Comparison of ENCODE assay signal across 34 cellular contexts in genomic region chr3:183156266-183156665, GRCh38. TPM values are rescaled to one million over a fixed set of nuclear protein-coding genes. Genes with fewer than 3 reads are reported as not detected.
"Had no signal": no experiment of that assay in that cellular context is flagged by ENCODE, and none has a peak within 500 bp of the region (broad histone marks: within the 10 kb centered on the region; RNA-seq: fewer than 3 reads in every experiment).

No MANE protein-coding gene starts in this region.

- H3K36me3 Mint-ChIP-seq: brain had no signal

- H3K9me3 Mint-ChIP-seq: activated CD4-positive, alpha-beta memory T cell treated with anti-CD3 and anti-CD28 coated beads for 36 hours; activated CD4-positive, alpha-beta T cell treated with anti-CD3 and anti-CD28 coated beads, Interleukin-2, amount 10 ng/mL, durations not matched to agents 24 days and 14 days; activated naive CD4-positive, alpha-beta T cell treated with anti-CD3 and anti-CD28 coated beads for 36 hours; activated naive CD4-positive, alpha-beta T cell treated with anti-CD3 and anti-CD28 coated beads, Interleukin-2, amount 50 U/mL, for 24 hours; activated naive CD8-positive, alpha-beta T cell treated with anti-CD3 and anti-CD28 coated beads, Interleukin-2, amount 50 U/mL, for 24 hours; activated T-helper 1 cell treated with anti-CD3 and anti-CD28 coated beads, Interleukin-12 subunit alpha, Interleukin-12 subunit beta, Interleukin-2, Interleukin-4 antibody, amounts not matched to agents 30 ng/mL and 10 ng/mL and 1 ng/mL, durations not matched to agents 14 hours and 24 hours and 36 hours; activated T-helper 2 cell treated with anti-CD3 and anti-CD28 coated beads, Interferon-gamma antibody, Interleukin-2, Interleukin-4, amounts not matched to agents 10 μg/mL and 5 μg/mL and 100 μg/mL, durations not matched to agents 14 hours and 24 hours and 36 hours; brain; effector memory CD8-positive, alpha-beta T cell had no signal

- H3K4me1 Mint-ChIP-seq: brain had no signal

- H3K27ac Mint-ChIP-seq: activated CD4-positive, alpha-beta memory T cell treated with anti-CD3 and anti-CD28 coated beads for 36 hours; activated CD4-positive, alpha-beta T cell treated with anti-CD3 and anti-CD28 coated beads for 36 hours; activated CD4-positive, alpha-beta T cell treated with anti-CD3 and anti-CD28 coated beads, Interleukin-2, amount 10 ng/mL, durations not matched to agents 24 days and 14 days; activated CD8-positive, alpha-beta memory T cell treated with anti-CD3 and anti-CD28 coated beads, Interleukin-2, amount 10 ng/mL, durations not matched to agents 7 days and 5 days; activated CD8-positive, alpha-beta T cell treated with anti-CD3 and anti-CD28 coated beads, Interleukin-2, amount 10 ng/mL, durations not matched to agents 7 days and 5 days; activated naive CD4-positive, alpha-beta T cell treated with anti-CD3 and anti-CD28 coated beads for 36 hours; activated naive CD4-positive, alpha-beta T cell treated with anti-CD3 and anti-CD28 coated beads, Interleukin-2, amount 50 U/mL, for 24 hours; activated naive CD8-positive, alpha-beta T cell treated with anti-CD3 and anti-CD28 coated beads for 36 hours; activated T-helper 1 cell treated with anti-CD3 and anti-CD28 coated beads, Interleukin-12 subunit alpha, Interleukin-12 subunit beta, Interleukin-2, Interleukin-4 antibody, amounts not matched to agents 30 ng/mL and 10 ng/mL and 1 ng/mL, durations not matched to agents 14 hours and 24 hours and 36 hours; activated T-helper 2 cell treated with anti-CD3 and anti-CD28 coated beads, Interferon-gamma antibody, Interleukin-2, Interleukin-4, amounts not matched to agents 10 μg/mL and 5 μg/mL and 100 μg/mL, durations not matched to agents 14 hours and 24 hours and 36 hours; brain; effector memory CD8-positive, alpha-beta T cell had no signal

- H3K27ac ChIP-seq: ascending aorta, breast epithelium, cardiac muscle cell, colonic mucosa, dorsolateral prefrontal cortex, esophagus muscularis mucosa, foreskin keratinocyte, gastrocnemius medialis, heart left ventricle had no signal

- H3K4me3 Mint-ChIP-seq: activated CD4-positive, alpha-beta memory T cell treated with anti-CD3 and anti-CD28 coated beads for 36 hours; activated CD4-positive, alpha-beta T cell treated with anti-CD3 and anti-CD28 coated beads for 36 hours; activated CD4-positive, alpha-beta T cell treated with anti-CD3 and anti-CD28 coated beads, Interleukin-2, amount 10 ng/mL, durations not matched to agents 24 days and 14 days; activated CD8-positive, alpha-beta memory T cell treated with anti-CD3 and anti-CD28 coated beads, Interleukin-2, amount 10 ng/mL, durations not matched to agents 7 days and 5 days; activated CD8-positive, alpha-beta T cell treated with anti-CD3 and anti-CD28 coated beads, Interleukin-2, amount 10 ng/mL, durations not matched to agents 7 days and 5 days; activated naive CD4-positive, alpha-beta T cell treated with anti-CD3 and anti-CD28 coated beads for 36 hours; activated naive CD4-positive, alpha-beta T cell treated with anti-CD3 and anti-CD28 coated beads, Interleukin-2, amount 50 U/mL, for 24 hours; activated naive CD8-positive, alpha-beta T cell treated with anti-CD3 and anti-CD28 coated beads for 36 hours; activated naive CD8-positive, alpha-beta T cell treated with anti-CD3 and anti-CD28 coated beads, Interleukin-2, amount 50 U/mL, for 24 hours; activated T-helper 1 cell treated with anti-CD3 and anti-CD28 coated beads, Interleukin-12 subunit alpha, Interleukin-12 subunit beta, Interleukin-2, Interleukin-4 antibody, amounts not matched to agents 30 ng/mL and 10 ng/mL and 1 ng/mL, durations not matched to agents 14 hours and 24 hours and 36 hours; brain; effector memory CD8-positive, alpha-beta T cell had no signal

- H3K4me3 ChIP-seq: ascending aorta, breast epithelium, cardiac muscle cell, colonic mucosa, dorsolateral prefrontal cortex, esophagus muscularis mucosa, gastrocnemius medialis, heart left ventricle had no signal

- H3K4me1 ChIP-seq: ascending aorta, breast epithelium, colonic mucosa, esophagus muscularis mucosa, foreskin keratinocyte, gastrocnemius medialis, heart left ventricle had no signal

- ATAC-seq: activated CD4-positive, alpha-beta T cell treated with anti-CD3 and anti-CD28 coated beads for 36 hours; activated CD8-positive, alpha-beta memory T cell treated with anti-CD3 and anti-CD28 coated beads, Interleukin-2, amount 10 ng/mL, durations not matched to agents 7 days and 5 days; activated CD8-positive, alpha-beta T cell treated with anti-CD3 and anti-CD28 coated beads, Interleukin-2, amount 10 ng/mL, durations not matched to agents 7 days and 5 days; activated naive CD8-positive, alpha-beta T cell treated with anti-CD3 and anti-CD28 coated beads, Interleukin-2, amount 50 U/mL, for 24 hours; effector memory CD8-positive, alpha-beta T cell; foreskin keratinocyte; gastrocnemius medialis; heart left ventricle had no signal

- DNase-seq: activated CD4-positive, alpha-beta memory T cell treated with anti-CD3 and anti-CD28 coated beads for 36 hours; activated CD4-positive, alpha-beta T cell treated with anti-CD3 and anti-CD28 coated beads for 36 hours; activated CD4-positive, alpha-beta T cell treated with anti-CD3 and anti-CD28 coated beads, Interleukin-2, amount 10 ng/mL, durations not matched to agents 24 days and 14 days; activated CD4-positive, CD25-positive, alpha-beta regulatory T cell; activated CD4-positive, CD25-positive, alpha-beta regulatory T cell treated with anti-CD3 and anti-CD28 coated beads, Interleukin-2, amount 50 U/mL, for 72 hours; activated CD8-positive, alpha-beta memory T cell treated with anti-CD3 and anti-CD28 coated beads, Interleukin-2, amount 10 ng/mL, durations not matched to agents 7 days and 5 days; activated CD8-positive, alpha-beta memory T cell treated with anti-CD3 and anti-CD28 coated beads, Interleukin-2, amount 50 U/mL, for 4 hours; activated CD8-positive, alpha-beta T cell treated with anti-CD3 and anti-CD28 coated beads, Interleukin-2, amount 10 ng/mL, durations not matched to agents 7 days and 5 days; activated effector memory CD4-positive, alpha-beta T cell treated with anti-CD3 and anti-CD28 coated beads, Interleukin-2, amount 50 U/mL, for 16 hours; activated naive CD4-positive, alpha-beta T cell treated with anti-CD3 and anti-CD28 coated beads for 36 hours; activated naive CD8-positive, alpha-beta T cell treated with anti-CD3 and anti-CD28 coated beads for 36 hours; activated naive CD8-positive, alpha-beta T cell treated with anti-CD3 and anti-CD28 coated beads, Interleukin-2, amount 50 U/mL, for 24 hours; activated T-cell treated with anti-CD3 and anti-CD28 coated beads, Interleukin-2, amount 50 U/mL, for 1 hour; activated T-cell treated with anti-CD3 and anti-CD28 coated beads, Interleukin-2, amount 50 U/mL, for 48 hours; central memory CD4-positive, alpha-beta T cell; cerebellar nuclear complex; colonic mucosa; dorsolateral prefrontal cortex; effector CD4-positive, alpha-beta T cell; effector memory CD8-positive, alpha-beta T cell; erythroblast; foreskin keratinocyte; gastrocnemius medialis; glutamatergic neuron; heart left ventricle; T-helper 2 cell had no signal

- H3K9me3 ChIP-seq: ascending aorta, breast epithelium, colonic mucosa, esophagus muscularis mucosa, gastrocnemius medialis, heart left ventricle had no signal

- H3K27me3 ChIP-seq: ascending aorta, breast epithelium, colonic mucosa, foreskin keratinocyte, heart left ventricle had no signal

- H3K27me3 Mint-ChIP-seq: activated CD4-positive, alpha-beta memory T cell treated with anti-CD3 and anti-CD28 coated beads for 36 hours; activated CD4-positive, alpha-beta T cell treated with anti-CD3 and anti-CD28 coated beads for 36 hours; activated CD4-positive, alpha-beta T cell treated with anti-CD3 and anti-CD28 coated beads, Interleukin-2, amount 10 ng/mL, durations not matched to agents 24 days and 14 days; activated CD8-positive, alpha-beta memory T cell treated with anti-CD3 and anti-CD28 coated beads, Interleukin-2, amount 10 ng/mL, durations not matched to agents 7 days and 5 days; activated naive CD4-positive, alpha-beta T cell treated with anti-CD3 and anti-CD28 coated beads, Interleukin-2, amount 50 U/mL, for 24 hours; activated naive CD8-positive, alpha-beta T cell treated with anti-CD3 and anti-CD28 coated beads for 36 hours; effector memory CD8-positive, alpha-beta T cell had no signal

- H3K36me3 ChIP-seq: ascending aorta, breast epithelium, cardiac muscle cell, colonic mucosa, esophagus muscularis mucosa, gastrocnemius medialis, heart left ventricle had no signal

RNA-seq across cellular contexts. Expression of gene LAMP3, which starts 6.3 kb away (rescaled TPM):
- total RNA-seq: ascending aorta, gastrocnemius medialis had no signal
- polyA plus RNA-seq: cardiac muscle cell had no signal
